ENCODE assay signal across 20 cellular contexts in genomic region chr6:111032493-111033140, GRCh38. TPM values are rescaled to one million over a fixed set of nuclear protein-coding genes. Genes with fewer than 3 reads are reported as not detected.
DNase-seq lines count a peak whose midpoint lies in the region; ATAC-seq and TF ChIP-seq lines count a peak whose summit lies in the region.
"Had no signal": no experiment of that assay in that cellular context is flagged by ENCODE, and none has a peak within 500 bp of the region (broad histone marks: within the 10 kb centered on the region; RNA-seq: fewer than 3 reads in every experiment).

No MANE protein-coding gene starts in this region.

- no CpG with 5 or more reads among the region's 4 CpGs for WGBS in H9 (ENCODE audit: extremely low coverage, insufficient read length, low lambda C conversion rate)
- WGBS in neuronal stem cell (ENCODE audit: extremely low coverage in 2 of 2, insufficient read length in 2 of 2, insufficient replicate concordance in 1 of 2), 2 donors: no CpG with 5 or more reads among the region's 4 CpGs

- H2AFZ ChIP-seq in H9 (ENCODE audit: low read length) (no peak overlapping the region), neuronal stem cell (ENCODE audit: low read length) (peak overlapping the region; percentile 40)

- peak overlapping the region; percentile 64 for H2BK20ac ChIP-seq in H9 (ENCODE audit: low read depth, low read length, poor library complexity, severe bottlenecking)

- peak; percentile 65 for ATAC-seq in left ventricle myocardium superior
- ATAC-seq: activated T-cell treated with anti-CD3 and anti-CD28 coated beads, Interleukin-2, amount 50 U/mL, for 72 hours; stimulated activated naive CD8-positive, alpha-beta T cell treated with anti-CD3 and anti-CD28 coated beads, Interleukin-15, Interleukin-2, amounts not matched to agents 100 U/mL and 50 U/mL, for 24 hours; T-cell had no signal

- no peak overlapping the region for H3K56ac ChIP-seq in H9 (ENCODE audit: insufficient read length, low read depth, low read length)

- H3K4me3 Mint-ChIP-seq in H9: no peak overlapping the region; a peak in 1 of 5 replicates
- H3K4me3 Mint-ChIP-seq: activated naive CD8-positive, alpha-beta T cell; activated T-cell treated with anti-CD3 and anti-CD28 coated beads, Interleukin-2, amount 50 U/mL, for 72 hours; CD4-positive, alpha-beta T cell; T-cell had no signal

- peaks cover 29 to 30% of the 10 kb centered on the region in 2 experiments for H3K4me1 Mint-ChIP-seq in H9
- H3K4me1 Mint-ChIP-seq: T-cell had no signal

- H4K8ac ChIP-seq in H9 (replicated peaks; ENCODE audit: insufficient read length, low read depth, low read length) (no peak overlapping the region), neuronal stem cell (ENCODE audit: low read depth, low read length) (no peak overlapping the region)

- H3T11ph ChIP-seq in H9 (ENCODE audit: low read length): no peak overlapping the region

- H3K79me1 ChIP-seq in H9 (ENCODE audit: insufficient read depth, low read depth, low read length, poor library complexity, severe bottlenecking) (no peaks in the 10 kb centered on the region), neuronal stem cell (ENCODE audit: low read depth, low read length) (no peaks in the 10 kb centered on the region)

- H3K27ac Mint-ChIP-seq in H9: peak overlapping the region in 1 of 3 experiments; percentile 29; a peak in 1 of 7 replicates
- H3K27ac Mint-ChIP-seq: activated naive CD8-positive, alpha-beta T cell; activated T-cell treated with anti-CD3 and anti-CD28 coated beads, Interleukin-2, amount 50 U/mL, for 72 hours; CD4-positive, alpha-beta T cell had no signal

- no peak for TF ChIP-seq CTCF in H9 (conservative IDR thresholded peaks at IDR 0.05)

- H2BK15ac ChIP-seq in H9 (ENCODE audit: low read depth, low read length) (no peak overlapping the region), neuronal stem cell (ENCODE audit: low read length) (no peak overlapping the region)

- DNase-seq in H9 (no peak), astrocyte of the hippocampus (ENCODE audit: low read depth, low spot score) (peak; percentile 24), left ventricle myocardium superior (no peak), neuronal stem cell (ENCODE audit: low spot score) (no peak), activated gamma-delta T cell treated with Interleukin-2 at 50 U/mL for 16 hours (no peak), NCI-H187 (lab: John Stamatoyannopoulos, UW) (no peak), NCI-H1092 (lab: John Stamatoyannopoulos, UW) (no peak), NCI-H187 treated with DMSO at 0.1 percent for 48 hours (lab: John Stamatoyannopoulos, UW) (no peak)
- DNase-seq: activated CD4-positive, CD25-positive, alpha-beta regulatory T cell; activated T-cell treated with anti-CD3 and anti-CD28 coated beads, Interleukin-2, amount 50 U/mL, for 72 hours; CD4-positive, alpha-beta T cell; NCI-H1694 treated with DMSO at 0.1 percent for 48 hours; NCI-H510A treated with DMSO at 0.1 percent for 48 hours; right cardiac atrium; SHP77; stimulated activated naive CD8-positive, alpha-beta T cell treated with anti-CD3 and anti-CD28 coated beads, Interleukin-15, Interleukin-2, amounts not matched to agents 100 U/mL and 50 U/mL, for 24 hours; T-cell; upper lobe of left lung had no signal

- H3K4me3 ChIP-seq in neuronal stem cell (ENCODE audit: low read length in 2 of 2): no peak overlapping the region
- H3K4me3 ChIP-seq: upper lobe of left lung had no signal

- no peak overlapping the region for H2AK5ac ChIP-seq in H9 (ENCODE audit: insufficient read length, low read length)
- H2AK5ac ChIP-seq in neuronal stem cell (ENCODE audit: low read depth, low read length): no peak overlapping the region

- intact Hi-C loops in left ventricle myocardium superior (cut with micrococcal nuclease): no loop called here

- H2BK120ac ChIP-seq in H9 (ENCODE audit: low read depth, low read length, poor library complexity, severe bottlenecking): no peak overlapping the region
- H2BK120ac ChIP-seq in neuronal stem cell (ENCODE audit: low read depth, low read length): no peak overlapping the region

- peaks cover 4% of the 10 kb centered on the region for H3K23me2 ChIP-seq in H9 (ENCODE audit: insufficient read length, low read depth, low read length, poor library complexity, severe bottlenecking)

- H3K14ac ChIP-seq in H9 (ENCODE audit: insufficient read depth, low read length) (no peak overlapping the region), neuronal stem cell (ENCODE audit: low read length) (no peak overlapping the region)

- no peak overlapping the region for H3K23ac ChIP-seq in H9 (ENCODE audit: insufficient read length, low read depth, low read length)
- H3K23ac ChIP-seq in neuronal stem cell (ENCODE audit: low read depth, low read length, poor library complexity): no peak overlapping the region

- H3K9me3 ChIP-seq in H9 (ENCODE audit: control insufficient read depth, low read depth, low read length): no peaks in the 10 kb centered on the region
- no peaks in the 10 kb centered on the region for H3K9me3 ChIP-seq in neuronal stem cell (replicated peaks in 1 of 2; ENCODE audit: control insufficient read depth in 2 of 2, insufficient read depth in 1 of 2, low read depth in 1 of 2, low read length in 2 of 2)
- H3K9me3 ChIP-seq: neutrophil, upper lobe of left lung had no signal

- H3K27ac ChIP-seq in H9 (ENCODE audit: insufficient read length, low read depth, low read length) (no peak overlapping the region), neuronal stem cell (replicated peaks; ENCODE audit: low read length) (no peak overlapping the region)
- H3K27ac ChIP-seq: neutrophil, upper lobe of left lung had no signal

- H3K4ac ChIP-seq in H9 (ENCODE audit: low read depth, low read length) (no peak overlapping the region), neuronal stem cell (ENCODE audit: low read length) (no peak overlapping the region)

- no peak overlapping the region for H4K91ac ChIP-seq in H9 (ENCODE audit: insufficient read length, low read depth, low read length)
- H4K91ac ChIP-seq in neuronal stem cell (ENCODE audit: low read depth, low read length, poor library complexity): no peak overlapping the region

- no peaks in the 10 kb centered on the region for H3K27me3 ChIP-seq in H9 (ENCODE audit: insufficient read depth, low read length)
- H3K27me3 ChIP-seq in neuronal stem cell (ENCODE audit: control insufficient read depth in 3 of 3, insufficient read depth in 3 of 3, low read depth in 1 of 3, low read length in 3 of 3): no peaks in the 10 kb centered on the region
- H3K27me3 ChIP-seq: neutrophil, upper lobe of left lung had no signal

- H3K4me1 ChIP-seq in H9 (ENCODE audit: insufficient read depth, low read length) (peaks cover 3% of the 10 kb centered on the region; the same call in 1 of the 2 replicates), neuronal stem cell (ENCODE audit: control insufficient read depth in 2 of 2, insufficient read depth in 1 of 2, low read depth in 1 of 2, low read length in 2 of 2) (no peaks in the 10 kb centered on the region)
- H3K4me1 ChIP-seq: upper lobe of left lung had no signal

- no peak overlapping the region for H4K5ac ChIP-seq in H9 (ENCODE audit: insufficient read length, low read depth, low read length)

- H3K36me3 ChIP-seq in neuronal stem cell (replicated peaks in 1 of 2; ENCODE audit: control insufficient read depth in 2 of 2, insufficient read depth in 2 of 2, low read length in 2 of 2): no peaks in the 10 kb centered on the region
- H3K36me3 ChIP-seq: neutrophil, upper lobe of left lung had no signal

- H2BK5ac ChIP-seq in H9 (ENCODE audit: insufficient read length, low read length) (no peak overlapping the region), neuronal stem cell (ENCODE audit: low read length) (no peak overlapping the region)

- no peaks in the 10 kb centered on the region for H3K79me2 ChIP-seq in H9 (ENCODE audit: insufficient read depth, low read length)

- H2BK12ac ChIP-seq in H9 (ENCODE audit: insufficient read length, low read depth, low read length) (no peak overlapping the region), neuronal stem cell (ENCODE audit: low read length) (no peak overlapping the region)

- H3K4me2 ChIP-seq in H9 (ENCODE audit: insufficient read depth, insufficient read length, low read length): no peak overlapping the region
- no peak overlapping the region for H3K4me2 ChIP-seq in neuronal stem cell (ENCODE audit: insufficient read depth, low read length, poor library complexity, severe bottlenecking)

- H3K36me3 Mint-ChIP-seq in H9 (ENCODE audit: insufficient read depth in 1 of 3, low read depth in 3 of 3): peaks cover 1 to 2% (median 2%) of the 10 kb centered on the region in 3 experiments; a peak in 3 of 7 replicates

- no peaks in the 10 kb centered on the region for H4K20me1 ChIP-seq in H9 (ENCODE audit: control insufficient read depth, insufficient read depth, insufficient read length)

- no peaks in the 10 kb centered on the region; a peak in 1 of 5 replicates for H3K9me3 Mint-ChIP-seq in H9
- H3K9me3 Mint-ChIP-seq: activated T-cell treated with anti-CD3 and anti-CD28 coated beads, Interleukin-2, amount 50 U/mL, for 72 hours; CD4-positive, alpha-beta T cell; T-cell had no signal

- H3K27me3 Mint-ChIP-seq in H9 (ENCODE audit: low read depth): no peaks in the 10 kb centered on the region
- H3K27me3 Mint-ChIP-seq: activated naive CD8-positive, alpha-beta T cell; CD4-positive, alpha-beta T cell; T-cell had no signal

- no peak overlapping the region for H3K9ac ChIP-seq in H9 (ENCODE audit: extremely low read depth, insufficient read length, low read length)
- no peak overlapping the region for H3K9ac ChIP-seq in neuronal stem cell (ENCODE audit: low read depth, low read length, poor library complexity)

- H3K18ac ChIP-seq in H9 (ENCODE audit: insufficient read length, low read depth, low read length): no peak overlapping the region
- no peak overlapping the region for H3K18ac ChIP-seq in neuronal stem cell (ENCODE audit: low read length)

RNA-seq across cellular contexts. Expression of gene RPF2, which starts 50.8 kb away (rescaled TPM):
- total RNA-seq in H9 (2021): 77.2 and 78.3 TPM in 2 replicates
- total RNA-seq in left ventricle myocardium superior: 27.3 TPM
- 31.4 TPM for polyA plus RNA-seq in neuronal stem cell (2013, experiment 1 of 2)
- polyA plus RNA-seq in neuronal stem cell (2013, experiment 2 of 2): 31.7 TPM

RNA-seq across cellular contexts. Expression of gene SLC16A10, which starts 54.7 kb away (rescaled TPM):
- total RNA-seq in H9 (2021): 9.3 and 11.4 TPM in 2 replicates
- total RNA-seq in left ventricle myocardium superior: 20.8 TPM
- polyA plus RNA-seq in neuronal stem cell (2013, experiment 1 of 2): 1.6 TPM
- 1.9 TPM for polyA plus RNA-seq in neuronal stem cell (2013, experiment 2 of 2)
